Comparison of ENCODE assay signal across 14 cellular contexts in the genomic region with DNA sequence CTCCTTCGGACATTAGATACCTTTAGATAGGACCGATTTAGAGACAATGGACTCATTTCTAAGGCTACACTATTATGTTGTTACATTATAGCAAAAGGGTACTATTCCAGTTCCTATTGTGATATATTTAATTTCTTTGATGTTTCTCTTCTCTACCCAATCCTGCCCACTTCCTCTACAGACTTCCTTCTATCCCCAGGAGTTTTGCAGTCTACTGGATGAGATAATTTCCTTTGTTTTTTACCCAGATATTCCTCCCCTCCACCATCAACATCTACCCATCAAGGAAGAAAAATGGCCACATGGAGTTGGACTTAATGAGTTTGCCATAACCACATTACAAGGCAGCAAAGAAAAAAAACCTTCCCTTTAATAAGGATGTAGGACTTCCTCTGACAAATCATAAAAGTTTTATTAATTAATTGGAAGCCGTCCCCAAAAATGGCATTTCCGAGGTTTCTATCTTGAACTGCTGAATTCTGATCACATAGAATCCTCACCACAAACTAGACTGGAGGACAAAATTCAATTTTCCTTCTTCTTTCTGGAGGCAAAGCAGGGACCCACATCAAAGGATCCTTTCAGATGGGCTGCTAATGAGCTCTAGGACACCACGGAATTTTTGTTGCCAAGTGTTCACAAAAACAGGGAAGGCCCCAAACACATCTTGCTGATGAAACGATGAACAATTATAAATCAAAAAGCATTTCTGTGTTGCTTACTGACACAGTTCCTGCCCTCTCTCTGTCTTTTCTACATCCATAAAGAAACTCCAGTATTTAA. TPM values are rescaled to one million over a fixed set of nuclear protein-coding genes. Genes with fewer than 3 reads are reported as not detected.
DNase-seq lines count a peak whose midpoint lies in the region; ATAC-seq and TF ChIP-seq lines count a peak whose summit lies in the region.
"Had no signal": no experiment of that assay in that cellular context is flagged by ENCODE, and none has a peak within 500 bp of the region (broad histone marks: within the 10 kb centered on the region; RNA-seq: fewer than 3 reads in every experiment).

No MANE protein-coding gene starts in this region.

- 40 to 53% methylated on average over 6 of the region's 6 CpGs for WGBS in lung, 2 donors
- 94% methylated on average over 6 of the region's 6 CpGs for WGBS in hepatocyte (ENCODE audit: low lambda C conversion rate, missing lambda C conversion rate)

- in situ Hi-C loops in G401 (cut with HindIII; ENCODE audit: low sequenced_read_pairs) = no loop called here

- H3K36me3 Mint-ChIP-seq in endothelial cell (ENCODE audit: low read depth, unreplicated experiment) = peaks cover 14% of the 10 kb centered on the region
- H3K36me3 Mint-ChIP-seq: activated naive CD8-positive, alpha-beta T cell had no signal

- H3K79me2 ChIP-seq in hepatocyte = no peaks in the 10 kb centered on the region

- H3K9me3 ChIP-seq in lung (ENCODE audit: control insufficient read depth in 2 of 2, insufficient read depth in 1 of 2, low read length in 1 of 2) (no peaks in the 10 kb centered on the region), tibial artery (no peaks in the 10 kb centered on the region), hepatocyte (ENCODE audit: low read depth) (no peaks in the 10 kb centered on the region)
- H3K9me3 ChIP-seq: MG63 had no signal

- no peak overlapping the region for H3K4me2 ChIP-seq in hepatocyte

- TF ChIP-seq CTCF in endothelial cell (IDR thresholded peaks at IDR 0.05; ENCODE audit: unreplicated experiment) (no peak), lung (IDR thresholded peaks at IDR 0.05; ENCODE audit: control extremely low read depth, extremely low read depth) (no peak), tibial artery (IDR thresholded peaks at IDR 0.05) (no peak), hepatocyte (IDR thresholded peaks at IDR 0.05; ENCODE audit: poor library complexity) (no peak)

- H2AFZ ChIP-seq in hepatocyte = no peak overlapping the region

- peak overlapping the region; percentile 75 for H3K4me3 Mint-ChIP-seq in endothelial cell (ENCODE audit: unreplicated experiment)

- H3K36me3 ChIP-seq in lung (ENCODE audit: control insufficient read depth in 2 of 2, insufficient read depth in 2 of 2, low read length in 2 of 2) (no peaks in the 10 kb centered on the region), tibial artery (no peaks in the 10 kb centered on the region), hepatocyte (replicated peaks; ENCODE audit: insufficient read depth, low read depth) (no peaks in the 10 kb centered on the region)
- H3K36me3 ChIP-seq: MG63 had no signal

- H4K20me1 ChIP-seq in hepatocyte (ENCODE audit: insufficient read depth, poor library complexity, severe bottlenecking) = no peaks in the 10 kb centered on the region

- no peaks in the 10 kb centered on the region for H3K9me3 Mint-ChIP-seq in endothelial cell (ENCODE audit: unreplicated experiment)

- intact Hi-C loops in tibial artery (cut with DNase I; ENCODE audit: low total_unique reads) = no loop called here

- peaks cover 4% of the 10 kb centered on the region for H3K27me3 Mint-ChIP-seq in endothelial cell (ENCODE audit: unreplicated experiment)

- H3K27me3 ChIP-seq in lung (ENCODE audit: control insufficient read depth, insufficient read depth) = no peaks in the 10 kb centered on the region
- no peaks in the 10 kb centered on the region for H3K27me3 ChIP-seq in tibial artery
- no peaks in the 10 kb centered on the region for H3K27me3 ChIP-seq in hepatocyte
- H3K27me3 ChIP-seq: MG63 had no signal

- DNase-seq in SW480 (ENCODE audit: low spot score) = peak; percentile 15
- DNase-seq in endothelial cell (ENCODE audit: low spot score) = no peak
- DNase-seq in lung (ENCODE audit: low spot score) = no peak
- no peak for DNase-seq in tibial artery
- DNase-seq in G401 (ENCODE audit: low spot score) = no peak
- no peak for DNase-seq in hepatocyte (ENCODE audit: low spot score)
- DNase-seq: activated CD4-positive, CD25-positive, alpha-beta regulatory T cell treated with anti-CD3 and anti-CD28 coated beads, Interleukin-2, amount 50 U/mL, for 72 hours; MG63; NCI-H2081 treated with DMSO at 0.1 percent for 48 hours; NCI-H82; RPMI8226 had no signal

- H3K4me3 ChIP-seq in lung (peak overlapping the region; percentile 42), tibial artery (peak overlapping the region; percentile 14 to 34), hepatocyte (no peak overlapping the region)
- H3K4me3 ChIP-seq: MG63 had no signal

- ATAC-seq in lung (ENCODE audit: insufficient read depth, low FRiP score) (no peak), GM18517 (IDR thresholded peaks at IDR 0.05; ENCODE audit: unreplicated experiment) (no peak)

- H3K4me1 Mint-ChIP-seq in endothelial cell (ENCODE audit: unreplicated experiment) = peaks cover 44% of the 10 kb centered on the region

- no peaks in the 10 kb centered on the region for H3K9me2 ChIP-seq in hepatocyte (replicated peaks; ENCODE audit: insufficient read depth)

- peak overlapping the region; percentile 98 for H3K27ac Mint-ChIP-seq in endothelial cell (ENCODE audit: unreplicated experiment)
- H3K27ac Mint-ChIP-seq: activated naive CD8-positive, alpha-beta T cell had no signal

- H3K27ac ChIP-seq in lung (ENCODE audit: low read depth in 1 of 2, low read length in 1 of 2) = peak overlapping the region; percentile 1 to 75
- H3K27ac ChIP-seq in tibial artery = peak overlapping the region in 1 of 2 donors; percentile 23
- H3K27ac ChIP-seq in hepatocyte = no peak overlapping the region
- H3K27ac ChIP-seq: C4-2B had no signal

- H3K4me1 ChIP-seq in lung (ENCODE audit: control insufficient read depth in 2 of 2, insufficient read depth in 2 of 2, low read length in 2 of 2) = peaks cover 2 to 9% of the 10 kb centered on the region in 2 donors
- no peaks in the 10 kb centered on the region for H3K4me1 ChIP-seq in tibial artery
- no peaks in the 10 kb centered on the region for H3K4me1 ChIP-seq in hepatocyte (ENCODE audit: insufficient read depth)

RNA-seq across cellular contexts. Expression of a gene that starts 33.4 kb away (rescaled TPM):
- total RNA-seq in endothelial cell (ENCODE audit: unreplicated experiment) (102 TPM), lung (10 to 100 TPM; 59.4 to 96.4 TPM), hepatocyte (20.7 and 28.1 TPM in 2 replicates)
- polyA plus RNA-seq in lung (10 to 100 TPM; 16.6 to 18.5 TPM), hepatocyte (10.8 and 12.1 TPM in 2 replicates)
- 17.7 and 19.9 TPM in 2 replicates for total RNA-seq in G401 (2014; rRNA removed; shearing (Covaris generic))
